9 cellular contexts compared by ENCODE assay signal in genomic region chr17:58335779-58336455, GRCh38. TPM values are rescaled to one million over a fixed set of nuclear protein-coding genes. Genes with fewer than 3 reads are reported as not detected.
A peak's percentile ranks its signal among the peaks of the same experiment; 100 is the strongest.
DNase-seq lines count a peak whose midpoint lies in the region; ATAC-seq and TF ChIP-seq lines count a peak whose summit lies in the region.
"Had no signal": no experiment of that assay in that cellular context is flagged by ENCODE, and none has a peak within 500 bp of the region (broad histone marks: within the 10 kb centered on the region; RNA-seq: fewer than 3 reads in every experiment).

No MANE protein-coding gene starts in this region.

- no peak overlapping the region for H3K4me3 Mint-ChIP-seq in progenitor cell of endocrine pancreas (ENCODE audit: low read depth)

- no peaks in the 10 kb centered on the region for H3K27me3 ChIP-seq in SK-N-SH (ENCODE audit: insufficient read depth)

- H2AFZ ChIP-seq in SK-N-SH (ENCODE audit: low read depth), result no peak overlapping the region

- no peaks in the 10 kb centered on the region for H3K79me2 ChIP-seq in SK-N-SH (ENCODE audit: insufficient read depth)

- H3K4me3 ChIP-seq in SK-N-SH (ENCODE audit: low read depth in 2 of 2, low read length in 1 of 2), result no peak overlapping the region

- H3K9me2 ChIP-seq in SK-N-SH, result no peaks in the 10 kb centered on the region

- TF ChIP-seq CTCF in SK-N-SH (IDR thresholded peaks at IDR 0.05) (no peak), progenitor cell of endocrine pancreas (IDR thresholded peaks at IDR 0.05; ENCODE audit: unreplicated experiment) (no peak)

- CTCF ChIA-PET in SK-N-SH (lab: Yijun Ruan, JAX), result interaction anchor here (2.7 to 4.2 kb wide), 2 partner anchors 18 to 19 kb away, joined by 14 read pairs; no protein-coding TSS in a partner anchor

- H3K27ac ChIP-seq in SK-N-SH (ENCODE audit: low read depth in 2 of 2, low read length in 1 of 2), result peak overlapping the region in 1 of 2 experiments; percentile 40; a peak in 1 of 4 replicates

- ATAC-seq in SK-N-SH treated with all-trans-retinoic acid at 6 μM for 48 hours (no peak), HG03097 (IDR thresholded peaks at IDR 0.05; ENCODE audit: low FRiP score, unreplicated experiment) (no peak)

- no peak overlapping the region for H3K4me2 ChIP-seq in SK-N-SH

- 74% methylated on average over 3 of the region's 4 CpGs for WGBS in SK-N-SH (ENCODE audit: low lambda C conversion rate)

- no peaks in the 10 kb centered on the region for H3K36me3 ChIP-seq in SK-N-SH (replicated peaks in 1 of 2; ENCODE audit: control insufficient read depth in 1 of 2, insufficient read depth in 2 of 2, low read length in 1 of 2)

- H3K4me1 Mint-ChIP-seq in progenitor cell of endocrine pancreas (ENCODE audit: low read depth), result no peaks in the 10 kb centered on the region

- H3K4me1 ChIP-seq in SK-N-SH (ENCODE audit: control insufficient read depth in 1 of 2, insufficient read depth in 2 of 2, low read depth in 1 of 2, low read length in 1 of 2), result peaks cover 0 to 34% of the 10 kb centered on the region in 2 experiments; a peak in 1 of 4 replicates

- H3K9me3 Mint-ChIP-seq in progenitor cell of endocrine pancreas (ENCODE audit: low read depth), result no peaks in the 10 kb centered on the region

- peak overlapping the region; percentile 54 for H3K27ac Mint-ChIP-seq in progenitor cell of endocrine pancreas

- H3F3A ChIP-seq in SK-N-SH (replicated peaks; ENCODE audit: insufficient read depth), result no peaks in the 10 kb centered on the region

- peaks cover 16% of the 10 kb centered on the region for H3K27me3 Mint-ChIP-seq in progenitor cell of endocrine pancreas

- POLR2A ChIA-PET in SK-N-SH (lab: Yijun Ruan, JAX), result interaction anchor here (0.9 to 4.1 kb wide), 3 partner anchors 8 to 16 kb away, joined by 4 to 21 read pairs (median 4); partner anchors contain the start of genes SUPT4H1 and TSPOAP1

- DNase-seq in SK-N-SH, result peak; percentile 78
- peak in 4 of 5 donors; percentile 61 to 94 (median 66) for DNase-seq in T-helper 1 cell
- peak; percentile 84 for DNase-seq in central memory CD4-positive, alpha-beta T cell
- no peak for DNase-seq in progenitor cell of endocrine pancreas (ENCODE audit: low spot score, unreplicated experiment)
- DNase-seq in kidney glomerular epithelial cell (lab: John Stamatoyannopoulos, UW), result no peak
- DNase-seq in NCI-H1930 (lab: John Stamatoyannopoulos, UW), result no peak

- no peaks in the 10 kb centered on the region for H4K20me1 ChIP-seq in SK-N-SH (ENCODE audit: insufficient read depth)

- H3K36me3 Mint-ChIP-seq in progenitor cell of endocrine pancreas (ENCODE audit: insufficient read depth), result no peaks in the 10 kb centered on the region

- H3K9me3 ChIP-seq in SK-N-SH, result no peaks in the 10 kb centered on the region

- TF ChIP-seq EP300 in SK-N-SH (IDR thresholded peaks at IDR 0.05; ENCODE audit: borderline replicate concordance in 1 of 2, low read depth in 1 of 2, low read length in 1 of 2), result no peak

- no peak for TF ChIP-seq RAD21 in SK-N-SH (IDR thresholded peaks at IDR 0.05; ENCODE audit: low read length)

- H3K9ac ChIP-seq in SK-N-SH, result no peak overlapping the region

TF ChIP-seq in SK-N-SH, 30 proteins besides CTCF, POLR2A, EP300 and RAD21:
- no peak for TF ChIP-seq FOXJ3 (CRISPR knock-in tag; IDR thresholded peaks at IDR 0.05)
- TF ChIP-seq MEF2A (IDR thresholded peaks at IDR 0.05; ENCODE audit: borderline replicate concordance, low read depth), result no peak
- TF ChIP-seq GATA2 (CRISPR knock-in tag; IDR thresholded peaks at IDR 0.05), result peak; percentile 72
TF ChIP-seq in SK-N-SH: peak in this region for 1.

TF ChIP-seq in SK-N-SH treated with all-trans-retinoic acid at 6 μM for 48 hours, 23 proteins besides CTCF, POLR2A, EP300 and RAD21:
- no peak for TF ChIP-seq ZC3H10 (CRISPR knock-in tag; IDR thresholded peaks at IDR 0.05)
- no peak for TF ChIP-seq ZNF565 (CRISPR knock-in tag; conservative IDR thresholded peaks at IDR 0.05; ENCODE audit: low read depth)

RNA-seq across cellular contexts. Expression of gene TSPOAP1, which starts 7.3 kb away (rescaled TPM):
- polyA plus RNA-seq in SK-N-SH (2012; rRNA removed), result 0.79 and 1.9 TPM in 2 replicates
- 0.28 and 0.97 TPM in 2 replicates for polyA plus RNA-seq in SK-N-SH (2012; cell fraction: cytosol; rRNA removed)
- 4.8 and 8.3 TPM in 2 replicates for polyA plus RNA-seq in SK-N-SH (2012; cell fraction: nucleus; rRNA removed)
- 101 and 105 TPM in 2 replicates for total RNA-seq in progenitor cell of endocrine pancreas

RNA-seq across cellular contexts. Expression of gene SUPT4H1, which starts 16.1 kb away (rescaled TPM):
- 165 and 205 TPM in 2 replicates for polyA plus RNA-seq in SK-N-SH (2012; rRNA removed)
- polyA plus RNA-seq in SK-N-SH (2012; cell fraction: cytosol; rRNA removed), result 216 and 229 TPM in 2 replicates
- polyA plus RNA-seq in SK-N-SH (2012; cell fraction: nucleus; rRNA removed), result 54.9 and 92.8 TPM in 2 replicates
- total RNA-seq in progenitor cell of endocrine pancreas, result 89.6 and 95.7 TPM in 2 replicates

RNA-seq across cellular contexts. Expression of gene MPO, which starts 55.2 kb away (rescaled TPM):
- polyA plus RNA-seq in SK-N-SH (2012; rRNA removed), result not detected in 2 replicates
- not detected in 2 replicates for polyA plus RNA-seq in SK-N-SH (2012; cell fraction: cytosol; rRNA removed)
- not detected in 2 replicates for polyA plus RNA-seq in SK-N-SH (2012; cell fraction: nucleus; rRNA removed)
- total RNA-seq in progenitor cell of endocrine pancreas, result not detected in 2 replicates
- polyA plus RNA-seq: BJ had no signal

Comparison
In these comparisons a context has a peak if more than half of its experiments do, and no peak if none do; other contexts are left out.
1. DNase-seq: peak in SK-N-SH (single experiment), T-helper 1 cell (4 of 5) and central memory CD4-positive, alpha-beta T cell (single experiment); none in progenitor cell of endocrine pancreas (single experiment), kidney glomerular epithelial cell (single experiment) and NCI-H1930 (0 of 2).